20 cellular contexts compared by ENCODE assay signal in genomic region chr6:503610-504362, GRCh38.
DNase-seq lines count a peak whose midpoint lies in the region; ATAC-seq and TF ChIP-seq lines count a peak whose summit lies in the region.
"Had no signal": no experiment of that assay in that cellular context is flagged by ENCODE, and none has a peak within 500 bp of the region (broad histone marks: within the 10 kb centered on the region; RNA-seq: fewer than 3 reads in every experiment).

No MANE protein-coding gene starts in this region.

- no peaks in the 10 kb centered on the region for H3K36me3 ChIP-seq in right atrium auricular region
- H3K36me3 ChIP-seq: thoracic aorta had no signal

- ATAC-seq in Right ventricle myocardium inferior (peak; percentile 74), activated B cell treated with CpG ODN at 0.5 μM for 24 hours (ENCODE audit: low read depth) (no peak), GM18909 (IDR thresholded peaks at IDR 0.05; ENCODE audit: poor library complexity, unreplicated experiment) (no peak)
- ATAC-seq: activated CD4-positive, CD25-positive, alpha-beta regulatory T cell treated with anti-CD3 and anti-CD28 coated beads, Interleukin-2, amount 50 U/mL, for 24 hours; psoas muscle had no signal

- no peaks in the 10 kb centered on the region for H3K9me3 ChIP-seq in right atrium auricular region
- H3K9me3 ChIP-seq: esophagus muscularis mucosa, neutrophil, psoas muscle, thoracic aorta had no signal

- H3K27ac Mint-ChIP-seq in activated B cell treated with CpG ODN at 0.5 μM for 24 hours, result peak overlapping the region; percentile 3

- H3K4me1 ChIP-seq in right atrium auricular region, result no peaks in the 10 kb centered on the region
- H3K4me1 ChIP-seq: esophagus muscularis mucosa, psoas muscle had no signal

- no peaks in the 10 kb centered on the region for H3K27me3 ChIP-seq in right atrium auricular region
- H3K27me3 ChIP-seq: esophagus muscularis mucosa, neutrophil had no signal

- no peaks in the 10 kb centered on the region for H3K27me3 Mint-ChIP-seq in activated B cell treated with CpG ODN at 0.5 μM for 24 hours

- POLR2A ChIA-PET in activated B cell treated with CpG ODN at 0.5 μM for 24 hours (lab: Charles Lee), result interaction anchor here (1.8 kb wide), 1 partner anchor 28 kb away, joined by 4 read pairs; no protein-coding TSS in a partner anchor

- H3K4me3 ChIP-seq in right atrium auricular region (no peak overlapping the region), coronary artery (no peak overlapping the region)
- H3K4me3 ChIP-seq: esophagus muscularis mucosa, lung, psoas muscle, skin epidermis, thoracic aorta had no signal

- no peak for DNase-seq in Right ventricle myocardium inferior (ENCODE audit: missing footprints)
- no peak for DNase-seq in cardiac septum (ENCODE audit: low spot score)
- DNase-seq in activated B cell treated with CpG ODN at 0.5 μM for 24 hours, result no peak
- DNase-seq in right atrium auricular region (ENCODE audit: low spot score), result peak; percentile 64
- no peak for DNase-seq in head of caudate nucleus
- no peak for DNase-seq in coronary artery (ENCODE audit: low spot score)
- DNase-seq: activated naive CD4-positive, alpha-beta T cell; COR-L47; DND-41; NCI-H1694 treated with DMSO at 0.1 percent for 48 hours; NCI-H526; psoas muscle; stimulated activated CD4-positive, alpha-beta T cell treated with anti-CD3 and anti-CD28 coated beads, Interleukin-1b, Interleukin-23, amount 100 ng/mL, for 48 hours had no signal

- H3K27ac ChIP-seq in right atrium auricular region, result peak overlapping the region; percentile 39 to 78
- H3K27ac ChIP-seq in coronary artery, result no peak overlapping the region
- H3K27ac ChIP-seq: esophagus muscularis mucosa, neutrophil, psoas muscle, skin epidermis, thoracic aorta had no signal

- no peaks in the 10 kb centered on the region for H3K9me3 Mint-ChIP-seq in activated B cell treated with CpG ODN at 0.5 μM for 24 hours

- no peak for TF ChIP-seq CTCF in activated B cell treated with CpG ODN at 0.5 μM for 24 hours (IDR thresholded peaks at IDR 0.05)
- TF ChIP-seq CTCF in right atrium auricular region (IDR thresholded peaks at IDR 0.05), result no peak
- no peak for TF ChIP-seq CTCF in coronary artery (IDR thresholded peaks at IDR 0.05)

- CTCF ChIA-PET in activated B cell treated with CpG ODN at 0.5 μM for 24 hours (lab: Charles Lee), result no interaction called here

- H3K4me3 Mint-ChIP-seq in activated B cell treated with CpG ODN at 0.5 μM for 24 hours, result no peak overlapping the region

- peaks cover 14% of the 10 kb centered on the region for H3K36me3 Mint-ChIP-seq in activated B cell treated with CpG ODN at 0.5 μM for 24 hours (ENCODE audit: low read depth)

- intact Hi-C loops in Right ventricle myocardium inferior (cut with DNase I), result no loop called here
- intact Hi-C loops in cardiac septum (cut with DNase I), result loop anchor here (5.0 kb wide), 1 partner anchor 211 kb away; the partner anchor contains the start of gene DUSP22
- intact Hi-C loops in activated B cell treated with CpG ODN at 0.5 μM for 24 hours (cut with micrococcal nuclease), result loop anchor here (2.0 to 5.0 kb wide), 2 partner anchors 15 to 111 kb away; partner anchors contain the start of gene IRF4
- intact Hi-C loops in head of caudate nucleus (cut with DNase I), result no loop called here

- peaks cover 59% of the 10 kb centered on the region for H3K4me1 Mint-ChIP-seq in activated B cell treated with CpG ODN at 0.5 μM for 24 hours

Comparison
In these comparisons a context has a peak if more than half of its experiments do, and no peak if none do; other contexts are left out.
1. intact Hi-C loops: an anchor here in cardiac septum (5.0 kb wide) and activated B cell treated with CpG ODN at 0.5 μM for 24 hours (2.0 to 5.0 kb wide); none called in Right ventricle myocardium inferior and head of caudate nucleus.
2. H3K27ac ChIP-seq: peak in right atrium auricular region (2 of 2); none in coronary artery (0 of 2).